Comparison of ENCODE assay signal across 8 cellular contexts in genomic region chrX:154762529-154763296, GRCh38. TPM values are rescaled to one million over a fixed set of nuclear protein-coding genes. Genes with fewer than 3 reads are reported as not detected.
DNase-seq lines count a peak whose midpoint lies in the region; ATAC-seq and TF ChIP-seq lines count a peak whose summit lies in the region.

Gene DKC1 (plus strand): TSS chrX:154762864. CDS start chrX:154762966, 102 bp downstream.

- H3K14ac ChIP-seq in trophoblast cell (ENCODE audit: low read length): peak within 1 kb of the TSS; percentile 84

- H3K9me3 ChIP-seq in SU-DHL-6 (ENCODE audit: insufficient read depth, low read length): no peaks in the 10 kb centered on the region
- no peaks in the 10 kb centered on the region for H3K9me3 ChIP-seq in cardiac muscle cell (ENCODE audit: low read depth)
- no peaks in the 10 kb centered on the region for H3K9me3 ChIP-seq in trophoblast cell (ENCODE audit: insufficient read depth, low read depth, low read length)
- no peaks in the 10 kb centered on the region for H3K9me3 ChIP-seq in transverse colon

- peak; percentile 86 for ATAC-seq in HG02678 (IDR thresholded peaks at IDR 0.05; ENCODE audit: unreplicated experiment)

- peak within 1 kb of the TSS; percentile 73 for H3K4me3 ChIP-seq in GM12865 (ENCODE audit: low read depth, low read length)
- peak within 1 kb of the TSS; percentile 87 for H3K4me3 ChIP-seq in SU-DHL-6 (ENCODE audit: insufficient read depth, low read length, poor library complexity, severe bottlenecking)
- H3K4me3 ChIP-seq in cardiac muscle cell: peak within 1 kb of the TSS; percentile 61
- H3K4me3 ChIP-seq in trophoblast cell (ENCODE audit: low read depth, low read length): peak within 1 kb of the TSS; percentile 83
- H3K4me3 ChIP-seq in transverse colon: peak within 1 kb of the TSS; percentile 46 to 70 (median 62)

- H4K20me1 ChIP-seq in SU-DHL-6 (ENCODE audit: low read depth, low read length): peaks cover 4% of the 10 kb centered on the region; the same call in 1 of the 2 replicates

- H4K8ac ChIP-seq in trophoblast cell (ENCODE audit: low read depth, low read length): peak within 1 kb of the TSS; percentile 85

- H3K9ac ChIP-seq in SU-DHL-6 (ENCODE audit: low read length): peak within 1 kb of the TSS; percentile 96
- H3K9ac ChIP-seq in trophoblast cell (ENCODE audit: low read length): peak within 1 kb of the TSS; percentile 86

- H2AK5ac ChIP-seq in trophoblast cell (ENCODE audit: low read length): no peak within 1 kb of the TSS

- H3K4me2 ChIP-seq in SU-DHL-6 (ENCODE audit: low read depth, low read length, poor library complexity, severe bottlenecking) (peak within 1 kb of the TSS; percentile 96), trophoblast cell (ENCODE audit: low read length) (peak within 1 kb of the TSS; percentile 93)

- H2BK120ac ChIP-seq in trophoblast cell (ENCODE audit: insufficient read depth, low read length, poor library complexity): peak within 1 kb of the TSS; percentile 63

- H3K18ac ChIP-seq in trophoblast cell (ENCODE audit: low read length): peak within 1 kb of the TSS; percentile 49

- H3K79me2 ChIP-seq in SU-DHL-6 (ENCODE audit: insufficient read depth, low read length) (peaks cover 32% of the 10 kb centered on the region), trophoblast cell (ENCODE audit: control insufficient read depth, insufficient read depth, low read length, poor library complexity) (peaks cover 9% of the 10 kb centered on the region)

- H2BK12ac ChIP-seq in trophoblast cell (ENCODE audit: low read length): no peak within 1 kb of the TSS

- peak; percentile 98 for DNase-seq in GM12865 (ENCODE audit: low read depth)
- DNase-seq in NCI-H128 (lab: John Stamatoyannopoulos, UW; ENCODE audit: unreplicated experiment): peak; percentile 94
- peak; percentile 88 for DNase-seq in activated naive CD8-positive, alpha-beta T cell treated with anti-CD3 and anti-CD28 coated beads, Interleukin-2, amount 50 U/mL, for 16 hours (ENCODE audit: low read depth, low spot score)
- peak; percentile 96 to 97 for DNase-seq in cardiac muscle cell (ENCODE audit: low read depth in 1 of 2, low spot score in 1 of 2)
- peak; percentile 93 to 97 for DNase-seq in trophoblast cell
- DNase-seq in transverse colon: peak; percentile 96

- peaks cover 7% of the 10 kb centered on the region for H3K79me1 ChIP-seq in trophoblast cell (ENCODE audit: low read length)

- no peaks in the 10 kb centered on the region for H3K27me3 ChIP-seq in SU-DHL-6 (ENCODE audit: low read length)
- no peaks in the 10 kb centered on the region for H3K27me3 ChIP-seq in cardiac muscle cell
- no peaks in the 10 kb centered on the region for H3K27me3 ChIP-seq in trophoblast cell (ENCODE audit: insufficient read depth, low read length)
- H3K27me3 ChIP-seq in transverse colon: no peaks in the 10 kb centered on the region

- H3K4me1 ChIP-seq in cardiac muscle cell (ENCODE audit: low read depth) (no peaks in the 10 kb centered on the region), trophoblast cell (ENCODE audit: control insufficient read depth in 1 of 2, insufficient read depth in 2 of 2, low read length in 2 of 2) (peaks cover 6 to 8% of the 10 kb centered on the region in 2 experiments), transverse colon (peaks cover 0 to 15% (median 3%) of the 10 kb centered on the region in 4 donors)

- H3K4ac ChIP-seq in trophoblast cell (ENCODE audit: low read depth, low read length): peak within 1 kb of the TSS; percentile 87

- peak within 1 kb of the TSS; percentile 36 for H2AFZ ChIP-seq in SU-DHL-6 (ENCODE audit: low read depth, low read length, severe bottlenecking)
- H2AFZ ChIP-seq in trophoblast cell (ENCODE audit: insufficient read depth, low read length, poor library complexity): peak within 1 kb of the TSS; percentile 93

- H3K9me2 ChIP-seq in SU-DHL-6 (replicated peaks; ENCODE audit: insufficient read depth, low read length): no peaks in the 10 kb centered on the region

- H3K23ac ChIP-seq in trophoblast cell (ENCODE audit: low read length): no peak within 1 kb of the TSS

- peaks cover 18% of the 10 kb centered on the region for H3K36me3 ChIP-seq in SU-DHL-6 (ENCODE audit: low read length)
- peaks cover 5% of the 10 kb centered on the region for H3K36me3 ChIP-seq in cardiac muscle cell
- peaks cover 9 to 18% of the 10 kb centered on the region in 2 experiments for H3K36me3 ChIP-seq in trophoblast cell (ENCODE audit: control insufficient read depth in 1 of 2, insufficient read depth in 2 of 2, low read length in 2 of 2)
- H3K36me3 ChIP-seq in transverse colon: no peaks in the 10 kb centered on the region

- no peak for TF ChIP-seq EP300 in transverse colon (IDR thresholded peaks at IDR 0.05; ENCODE audit: low read depth)

- intact Hi-C loops in transverse colon (cut with DNase I; ENCODE audit: low total_unique reads): no loop called here

- peak; percentile 48 for TF ChIP-seq POLR2A in transverse colon (IDR thresholded peaks at IDR 0.05)

- H3F3A ChIP-seq in SU-DHL-6 (ENCODE audit: insufficient read depth): no peaks in the 10 kb centered on the region

- TF ChIP-seq CTCF in GM12865 (IDR thresholded peaks at IDR 0.05; ENCODE audit: insufficient read depth, low read depth, low read length, missing control alignments): no peak
- TF ChIP-seq CTCF in SU-DHL-6 (IDR thresholded peaks at IDR 0.05; ENCODE audit: insufficient read depth, low read length, poor library complexity, severe bottlenecking): no peak
- TF ChIP-seq CTCF in cardiac muscle cell (IDR thresholded peaks at IDR 0.05; ENCODE audit: low read depth, low read length): no peak
- peak in 2 of 5 experiments; percentile 3 to 22 for TF ChIP-seq CTCF in transverse colon (IDR thresholded peaks at IDR 0.05)

- in situ Hi-C loops in transverse colon (cut with MboI; ENCODE audit: low pct_ligation_motif_present in 1 of 4, low pct_unique_long_range_greater_than_20kb in 1 of 4, low sequenced_read_pairs in 3 of 4): no loop called here

- H4K12ac ChIP-seq in trophoblast cell (ENCODE audit: low read depth, low read length): peak within 1 kb of the TSS; percentile 85

- no CpG with 5 or more reads among the region's 85 CpGs for WGBS in trophoblast cell (ENCODE audit: extremely low coverage, insufficient coverage, insufficient read length)
- WGBS in transverse colon (ENCODE audit: low coverage in 1 of 2), 2 donors: 43% methylated on average over 73 of the region's 85 CpGs; no CpG with 5 or more reads in 1 of the 2 donors

- H4K91ac ChIP-seq in trophoblast cell (ENCODE audit: low read depth, low read length): peak within 1 kb of the TSS; percentile 58

- peak within 1 kb of the TSS; percentile 82 for H3K27ac ChIP-seq in SU-DHL-6 (ENCODE audit: low read depth, low read length)
- H3K27ac ChIP-seq in cardiac muscle cell: peak within 1 kb of the TSS; percentile 67
- peak within 1 kb of the TSS; percentile 60 for H3K27ac ChIP-seq in trophoblast cell (ENCODE audit: low read depth, low read length)
- H3K27ac ChIP-seq in transverse colon: peak within 1 kb of the TSS; percentile 76 to 89 (median 82)

- no peak within 1 kb of the TSS for H2BK5ac ChIP-seq in trophoblast cell (ENCODE audit: low read depth, low read length, poor library complexity)

RNA-seq across cellular contexts. Expression of gene DKC1, which starts in this region (rescaled TPM):
- total RNA-seq in cardiac muscle cell: 15.1 and 30.9 TPM in 2 replicates
- polyA plus RNA-seq in cardiac muscle cell: 22.8 and 36.0 TPM in 2 replicates
- 42.6 and 47.6 TPM in 2 replicates for polyA plus RNA-seq in trophoblast cell (2013)
- total RNA-seq in transverse colon: 100 to 1,000 TPM in 1 of 4 donors, 10 to 100 TPM in 3; 12.7 to 134 (median 24.9) TPM

Comparison
In these comparisons a context has a peak if more than half of its experiments do, and no peak if none do; other contexts are left out.
1. Peak in every context shown above with its lines: DNase-seq, ATAC-seq, H3K4me3 ChIP-seq and H3K27ac ChIP-seq.